1 cellular context compared by ENCODE assay signal in genomic region chr3:149378420-149379388, GRCh38.
TF ChIP-seq lines count a peak whose summit lies in the region.

No MANE protein-coding gene starts in this region.

TF ChIP-seq in HCT116, 20 proteins besides CTCF, POLR2A, EP300 and RAD21 (continued from another document):
- no peak for TF ChIP-seq ZBTB33 (IDR thresholded peaks at IDR 0.05; ENCODE audit: extremely low read depth, insufficient replicate concordance, low read length)
